In the genomic region with DNA sequence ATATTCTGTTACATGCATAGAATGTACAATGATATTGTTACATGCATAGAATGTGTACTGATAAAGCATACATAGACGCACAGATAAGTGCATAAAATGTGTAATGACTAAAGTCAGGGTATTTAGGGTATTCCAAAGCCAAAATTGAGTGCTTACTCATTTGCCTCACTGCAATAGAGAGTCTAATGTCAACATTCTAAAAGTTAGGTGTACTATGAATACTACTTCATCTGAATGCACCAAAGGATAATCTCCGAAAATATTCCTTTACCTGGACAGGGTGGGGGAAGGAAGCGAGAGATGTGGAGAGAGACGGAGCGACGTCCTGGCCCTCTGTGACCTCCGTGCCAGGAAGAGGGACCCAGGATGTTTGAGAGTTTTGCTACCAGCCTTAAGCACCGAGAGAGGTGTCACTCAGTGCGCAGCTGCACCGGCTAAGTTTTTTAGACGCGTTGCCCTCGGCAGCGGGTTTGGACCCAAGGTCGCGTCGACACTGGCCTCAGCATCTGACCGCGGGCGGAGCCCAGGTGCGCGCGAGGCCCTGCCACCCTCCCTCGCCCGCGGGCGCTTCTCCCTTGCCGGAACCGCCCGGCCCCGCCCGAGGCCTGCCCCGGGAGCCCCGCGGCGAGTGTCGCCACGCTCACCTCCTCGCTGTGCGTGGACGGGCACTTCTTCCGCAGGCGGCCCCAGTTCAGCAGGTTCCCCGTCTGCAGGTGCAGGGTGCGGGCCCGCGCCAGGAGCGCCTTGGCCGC, we compare ENCODE assay signal across 8 cellular contexts. TPM values are rescaled to one million over a fixed set of nuclear protein-coding genes. Genes with fewer than 3 reads are reported as not detected.
DNase-seq lines count a peak whose midpoint lies in the region; ATAC-seq and TF ChIP-seq lines count a peak whose summit lies in the region.

No MANE protein-coding gene starts in this region.

- H3K27ac Mint-ChIP-seq in central memory CD8-positive, alpha-beta T cell (ENCODE audit: low read depth), result peak overlapping the region; percentile 47

- DNase-seq in HT1080 (ENCODE audit: low read depth) (peak; percentile 28), WERI-Rb-1 (peak; percentile 17), right lobe of liver (peak; percentile 74 to 90 (median 90)), amniotic stem cell (lab: John Stamatoyannopoulos, UW) (no peak)
- DNase-seq in central memory CD8-positive, alpha-beta T cell (ENCODE audit: low spot score in 2 of 2), result peak; percentile 30 to 31
- peak in 2 of 3 donors; percentile 12 to 26 for DNase-seq in stimulated activated CD4-positive, alpha-beta T cell treated with anti-CD3 and anti-CD28 coated beads, TNF-alpha, amount 100 ng/mL, for 1 hour (ENCODE audit: low read depth in 3 of 3, low spot score in 1 of 3)

- intact Hi-C loops in right lobe of liver (cut with DNase I), result no loop called here

- peak overlapping the region; percentile 81 for H3K4me3 Mint-ChIP-seq in central memory CD8-positive, alpha-beta T cell

- peaks cover 5% of the 10 kb centered on the region; the same call in 1 of the 2 replicates for H3K36me3 ChIP-seq in DOHH2 (ENCODE audit: control insufficient read depth, low read length)
- H3K36me3 ChIP-seq in WERI-Rb-1, result no peaks in the 10 kb centered on the region
- H3K36me3 ChIP-seq in right lobe of liver, result no peaks in the 10 kb centered on the region

- no peaks in the 10 kb centered on the region for H4K20me1 ChIP-seq in DOHH2 (ENCODE audit: control insufficient read depth, insufficient read depth, low read depth, low read length)

- H3K79me2 ChIP-seq in DOHH2 (ENCODE audit: control insufficient read depth, low read length), result peaks cover 52% of the 10 kb centered on the region

- H3K4me3 ChIP-seq in DOHH2 (ENCODE audit: low read length), result peak overlapping the region; percentile 87
- peak overlapping the region; percentile 68 for H3K4me3 ChIP-seq in WERI-Rb-1 (ENCODE audit: low read depth, low read length)
- peak overlapping the region; percentile 60 to 84 (median 74) for H3K4me3 ChIP-seq in right lobe of liver

- H3F3A ChIP-seq in DOHH2 (ENCODE audit: control insufficient read depth, insufficient read depth), result peaks cover 7% of the 10 kb centered on the region

- peak overlapping the region; percentile 92 for H3K4me2 ChIP-seq in DOHH2 (ENCODE audit: low read length)

- H3K27ac ChIP-seq in DOHH2 (ENCODE audit: low read depth, low read length) (peak overlapping the region; percentile 24), WERI-Rb-1 (peak overlapping the region; percentile 76), right lobe of liver (peak overlapping the region; percentile 87 to 98 (median 91))

- no peaks in the 10 kb centered on the region for H3K9me3 Mint-ChIP-seq in central memory CD8-positive, alpha-beta T cell

- no peaks in the 10 kb centered on the region for H3K27me3 Mint-ChIP-seq in central memory CD8-positive, alpha-beta T cell

- peaks cover 7% of the 10 kb centered on the region for H3K36me3 Mint-ChIP-seq in central memory CD8-positive, alpha-beta T cell (ENCODE audit: insufficient read depth)

- no peak for TF ChIP-seq CTCF in DOHH2 (IDR thresholded peaks at IDR 0.05; ENCODE audit: low read depth, low read length, poor library complexity, severe bottlenecking)
- TF ChIP-seq CTCF in WERI-Rb-1 (IDR thresholded peaks at IDR 0.05; ENCODE audit: low read depth, low read length), result no peak
- TF ChIP-seq CTCF in right lobe of liver (IDR thresholded peaks at IDR 0.05), result no peak

- no peak for TF ChIP-seq POLR2A in right lobe of liver (IDR thresholded peaks at IDR 0.05)

- peaks cover 48% of the 10 kb centered on the region for H3K4me1 ChIP-seq in DOHH2 (ENCODE audit: control insufficient read depth, low read length)
- peaks cover 0 to 52% (median 17%) of the 10 kb centered on the region in 4 donors for H3K4me1 ChIP-seq in right lobe of liver

- WGBS in right lobe of liver (ENCODE audit: insufficient coverage, low coverage, low lambda C conversion rate, missing lambda C conversion rate), result 1% methylated on average over 8 of the region's 49 CpGs

- ATAC-seq in GM21423 (IDR thresholded peaks at IDR 0.05; ENCODE audit: unreplicated experiment) (peak; percentile 36), right lobe of liver (peak; percentile 36 to 72 (median 64))
- ATAC-seq in central memory CD8-positive, alpha-beta T cell (replicated peaks; ENCODE audit: extremely low read depth, poor library complexity, severe bottlenecking), result peak; percentile 60

- no peaks in the 10 kb centered on the region for H3K9me2 ChIP-seq in DOHH2 (replicated peaks; ENCODE audit: control insufficient read depth, low read length)

- H3K9me3 ChIP-seq in DOHH2 (ENCODE audit: control insufficient read depth, insufficient read depth, low read length), result no peaks in the 10 kb centered on the region
- H3K9me3 ChIP-seq in WERI-Rb-1 (ENCODE audit: severe bottlenecking), result peaks cover 8% of the 10 kb centered on the region
- H3K9me3 ChIP-seq in right lobe of liver, result no peaks in the 10 kb centered on the region

- H3K27me3 ChIP-seq in DOHH2 (ENCODE audit: control insufficient read depth, low read length), result no peaks in the 10 kb centered on the region
- H3K27me3 ChIP-seq in WERI-Rb-1 (ENCODE audit: insufficient read depth, low read depth, severe bottlenecking), result no peaks in the 10 kb centered on the region
- H3K27me3 ChIP-seq in right lobe of liver, result no peaks in the 10 kb centered on the region

- H3K4me1 Mint-ChIP-seq in central memory CD8-positive, alpha-beta T cell, result peaks cover 41% of the 10 kb centered on the region

RNA-seq across cellular contexts. Expression of gene GCLM, which starts 0.7 kb away (rescaled TPM):
- 19.5 and 28.9 TPM in 2 replicates for total RNA-seq in HT1080 (2014; rRNA removed; shearing (Covaris generic))
- polyA plus RNA-seq in HT1080 (2015; cell fraction: cytosol; rRNA removed), result 27.5 and 29.8 TPM in 2 replicates
- polyA plus RNA-seq in HT1080 (2015; cell fraction: nucleus; rRNA removed), result 25.7 and 31.8 TPM in 2 replicates
- 10 to 100 TPM; 19.9 to 49.8 (median 34.6) TPM for total RNA-seq in right lobe of liver

RNA-seq across cellular contexts. Expression of gene DNTTIP2, which starts 29.6 kb away (rescaled TPM):
- total RNA-seq in HT1080 (2014; rRNA removed; shearing (Covaris generic)), result 55.8 and 63.7 TPM in 2 replicates
- polyA plus RNA-seq in HT1080 (2015; cell fraction: cytosol; rRNA removed), result 33.6 and 34.5 TPM in 2 replicates
- 85.7 and 100 TPM in 2 replicates for polyA plus RNA-seq in HT1080 (2015; cell fraction: nucleus; rRNA removed)
- total RNA-seq in right lobe of liver, result 10 to 100 TPM; 15.0 to 27.0 (median 22.2) TPM

Comparison
In these comparisons a context has a peak if more than half of its experiments do, and no peak if none do; other contexts are left out.
1. H3K27ac ChIP-seq: peak in every context shown above with its lines; median percentile 91 in right lobe of liver; 76 in WERI-Rb-1; 24 in DOHH2.